1 cellular context compared by ENCODE assay signal in the genomic region with DNA sequence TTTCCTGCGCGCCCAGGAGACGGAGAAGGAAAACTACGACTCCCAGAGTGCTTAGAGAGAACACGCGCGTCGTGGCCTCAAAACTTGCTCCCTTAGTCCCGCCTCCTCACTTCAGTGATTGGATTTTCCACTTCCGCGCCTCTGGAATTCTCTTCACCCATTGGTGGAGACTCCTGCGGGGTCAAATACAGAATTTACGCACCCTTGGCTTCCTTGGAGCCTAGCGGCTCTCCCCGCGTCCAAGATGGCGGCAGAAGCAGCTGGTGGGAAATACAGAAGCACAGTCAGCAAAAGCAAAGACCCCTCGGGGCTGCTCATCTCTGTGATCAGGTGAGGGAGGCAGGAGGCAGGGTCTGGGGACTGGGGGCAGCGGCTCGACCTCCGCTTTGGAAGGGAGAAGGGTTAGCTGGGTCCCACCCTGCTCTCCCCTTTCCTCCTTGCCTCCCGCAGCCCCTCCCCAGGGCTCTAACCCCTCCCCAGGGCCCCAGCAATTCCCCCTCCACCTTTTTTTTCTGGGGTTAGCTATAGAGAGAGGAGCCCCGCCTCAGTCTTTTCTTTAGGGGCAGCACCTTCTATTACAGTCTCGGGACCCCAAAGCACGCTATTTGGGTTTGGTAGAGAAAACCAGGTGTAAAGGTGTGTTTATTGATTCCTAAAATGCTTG.
A peak's percentile ranks its signal among the peaks of the same experiment; 100 is the strongest.
TF ChIP-seq lines count a peak whose summit lies in the region.

TSS of gene EXOC4 (plus strand) at position 221 of the 664 bp plus-strand sequence.

TF ChIP-seq in HepG2, 621 proteins besides CTCF, POLR2A, EP300 and RAD21 (continued from another document and continues in another):
- TF ChIP-seq KDM6A (CRISPR knock-in tag; IDR thresholded peaks at IDR 0.05; ENCODE audit: low read depth), result no peak
- peak; percentile 40; the same call in 1 of the 2 replicates for TF ChIP-seq DMAP1 (CRISPR knock-in tag; IDR thresholded peaks at IDR 0.05)
- TF ChIP-seq NR2C2 (CRISPR knock-in tag; IDR thresholded peaks at IDR 0.05; ENCODE audit: borderline replicate concordance), result peak; percentile 98
- TF ChIP-seq SOX6 (IDR thresholded peaks at IDR 0.05), result no peak
- TF ChIP-seq SOX6 (CRISPR knock-in tag; IDR thresholded peaks at IDR 0.05), result no peak
- no peak for TF ChIP-seq PHB2 (IDR thresholded peaks at IDR 0.05; ENCODE audit: partially characterized antibody)
- TF ChIP-seq HNF4A (CRISPR knock-in tag; IDR thresholded peaks at IDR 0.05), result no peak
- TF ChIP-seq BHLHE40 (IDR thresholded peaks at IDR 0.05; ENCODE audit: low read length), result no peak
- no peak for TF ChIP-seq CCAR2 (optimal IDR thresholded peaks at IDR 0.05; ENCODE audit: low read depth, low read length)
- TF ChIP-seq NR2F6 (IDR thresholded peaks at IDR 0.05), result peak; percentile 45; the same call in 1 of the 2 replicates
- no peak for TF ChIP-seq NR2F6 (CRISPR knock-in tag; IDR thresholded peaks at IDR 0.05)
- no peak for TF ChIP-seq ZNF709 (CRISPR knock-in tag; IDR thresholded peaks at IDR 0.05)
- peak; percentile 94 for TF ChIP-seq POLR2G (IDR thresholded peaks at IDR 0.05; ENCODE audit: low read depth, low read length)
- no peak for TF ChIP-seq SETDB1 (CRISPR knock-in tag; IDR thresholded peaks at IDR 0.05; ENCODE audit: borderline replicate concordance)
- TF ChIP-seq PAX8 (CRISPR knock-in tag; IDR thresholded peaks at IDR 0.05; ENCODE audit: borderline replicate concordance), result no peak
- peak; percentile 97 for TF ChIP-seq NFYC (CRISPR knock-in tag; IDR thresholded peaks at IDR 0.05)
- peak; percentile 33; the same call in 1 of the 2 replicates for TF ChIP-seq SIN3B (IDR thresholded peaks at IDR 0.05; ENCODE audit: low read length)
- no peak for TF ChIP-seq ZBTB7B (CRISPR knock-in tag; IDR thresholded peaks at IDR 0.05)
- TF ChIP-seq NKX3-1 (CRISPR knock-in tag; IDR thresholded peaks at IDR 0.05), result no peak
- TF ChIP-seq RFX1 (IDR thresholded peaks at IDR 0.05), result no peak
- TF ChIP-seq ATF3 (CRISPR knock-in tag; IDR thresholded peaks at IDR 0.05), result 0 out of 2 replicates have a peak, but pooled peaks have one; percentile 18
- peak; percentile 88 for TF ChIP-seq CREB1 (IDR thresholded peaks at IDR 0.05)
- peak; percentile 98 for TF ChIP-seq CREB1 (CRISPR knock-in tag; IDR thresholded peaks at IDR 0.05)
- TF ChIP-seq, protein P1, sequence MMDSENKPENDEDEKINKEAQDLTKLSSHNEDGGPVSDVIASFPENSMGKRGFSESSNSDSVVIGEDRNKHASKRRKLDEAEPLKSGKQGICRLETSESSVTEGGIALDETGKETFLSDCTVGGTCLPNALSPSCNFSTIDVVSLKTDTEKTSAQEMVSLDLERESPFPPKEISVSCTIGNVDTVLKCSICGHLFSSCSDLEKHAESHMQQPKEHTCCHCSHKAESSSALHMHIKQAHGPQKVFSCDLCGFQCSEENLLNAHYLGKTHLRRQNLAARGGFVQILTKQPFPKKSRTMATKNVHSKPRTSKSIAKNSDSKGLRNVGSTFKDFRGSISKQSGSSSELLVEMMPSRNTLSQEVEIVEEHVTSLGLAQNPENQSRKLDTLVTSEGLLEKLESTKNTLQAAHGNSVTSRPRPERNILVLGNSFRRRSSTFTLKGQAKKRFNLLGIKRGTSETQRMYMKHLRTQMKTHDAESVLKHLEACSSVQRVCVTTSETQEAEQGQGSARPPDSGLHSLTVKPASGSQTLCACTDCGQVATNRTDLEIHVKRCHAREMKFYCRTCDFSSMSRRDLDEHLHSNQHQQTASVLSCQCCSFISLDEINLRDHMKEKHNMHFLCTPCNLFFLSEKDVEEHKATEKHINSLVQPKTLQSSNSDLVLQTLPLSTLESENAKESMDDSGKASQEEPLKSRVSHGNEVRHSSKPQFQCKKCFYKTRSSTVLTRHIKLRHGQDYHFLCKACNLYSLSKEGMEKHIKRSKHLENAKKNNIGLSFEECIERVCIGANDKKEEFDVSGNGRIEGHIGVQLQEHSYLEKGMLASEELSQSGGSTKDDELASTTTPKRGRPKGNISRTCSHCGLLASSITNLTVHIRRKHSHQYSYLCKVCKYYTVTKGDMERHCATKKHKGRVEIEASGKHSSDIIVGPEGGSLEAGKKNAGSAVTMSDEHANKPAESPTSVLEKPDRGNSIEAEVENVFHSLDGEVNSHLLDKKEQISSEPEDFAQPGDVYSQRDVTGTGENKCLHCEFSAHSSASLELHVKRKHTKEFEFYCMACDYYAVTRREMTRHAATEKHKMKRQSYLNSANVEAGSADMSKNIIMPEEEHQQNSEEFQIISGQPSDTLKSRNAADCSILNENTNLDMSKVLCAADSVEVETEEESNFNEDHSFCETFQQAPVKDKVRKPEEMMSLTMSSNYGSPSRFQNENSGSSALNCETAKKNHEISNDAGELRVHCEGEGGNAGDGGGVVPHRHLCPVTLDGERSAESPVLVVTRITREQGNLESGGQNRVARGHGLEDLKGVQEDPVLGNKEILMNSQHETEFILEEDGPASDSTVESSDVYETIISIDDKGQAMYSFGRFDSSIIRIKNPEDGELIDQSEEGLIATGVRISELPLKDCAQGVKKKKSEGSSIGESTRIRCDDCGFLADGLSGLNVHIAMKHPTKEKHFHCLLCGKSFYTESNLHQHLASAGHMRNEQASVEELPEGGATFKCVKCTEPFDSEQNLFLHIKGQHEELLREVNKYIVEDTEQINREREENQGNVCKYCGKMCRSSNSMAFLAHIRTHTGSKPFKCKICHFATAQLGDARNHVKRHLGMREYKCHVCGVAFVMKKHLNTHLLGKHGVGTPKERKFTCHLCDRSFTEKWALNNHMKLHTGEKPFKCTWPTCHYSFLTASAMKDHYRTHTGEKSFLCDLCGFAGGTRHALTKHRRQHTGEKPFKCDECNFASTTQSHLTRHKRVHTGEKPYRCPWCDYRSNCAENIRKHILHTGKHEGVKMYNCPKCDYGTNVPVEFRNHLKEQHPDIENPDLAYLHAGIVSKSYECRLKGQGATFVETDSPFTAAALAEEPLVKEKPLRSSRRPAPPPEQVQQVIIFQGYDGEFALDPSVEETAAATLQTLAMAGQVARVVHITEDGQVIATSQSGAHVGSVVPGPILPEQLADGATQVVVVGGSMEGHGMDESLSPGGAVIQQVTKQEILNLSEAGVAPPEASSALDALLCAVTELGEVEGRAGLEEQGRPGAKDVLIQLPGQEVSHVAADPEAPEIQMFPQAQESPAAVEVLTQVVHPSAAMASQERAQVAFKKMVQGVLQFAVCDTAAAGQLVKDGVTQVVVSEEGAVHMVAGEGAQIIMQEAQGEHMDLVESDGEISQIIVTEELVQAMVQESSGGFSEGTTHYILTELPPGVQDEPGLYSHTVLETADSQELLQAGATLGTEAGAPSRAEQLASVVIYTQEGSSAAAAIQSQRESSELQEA (CRISPR knock-in tag; IDR thresholded peaks at IDR 0.05; ENCODE audit: not compliant biosample characterization), result peak; percentile 56
- TF ChIP-seq ZNF7 (CRISPR knock-in tag; IDR thresholded peaks at IDR 0.05), result no peak
- no peak for TF ChIP-seq NR0B2 (CRISPR knock-in tag; IDR thresholded peaks at IDR 0.05)
- TF ChIP-seq ZNF510 (CRISPR knock-in tag; IDR thresholded peaks at IDR 0.05; ENCODE audit: low read depth), result no peak
- peak; percentile 40; the same call in 1 of the 2 replicates for TF ChIP-seq MYPOP (CRISPR knock-in tag; IDR thresholded peaks at IDR 0.05)
- no peak for TF ChIP-seq NONO (IDR thresholded peaks at IDR 0.05)
- TF ChIP-seq NONO (CRISPR knock-in tag; conservative IDR thresholded peaks at IDR 0.05), result no peak
- TF ChIP-seq ZNF234 (CRISPR knock-in tag; conservative IDR thresholded peaks at IDR 0.05), result no peak
- no peak for TF ChIP-seq STAG1 (CRISPR knock-in tag; IDR thresholded peaks at IDR 0.05)
- TF ChIP-seq RNF219 (CRISPR knock-in tag; IDR thresholded peaks at IDR 0.05), result no peak
- TF ChIP-seq GATA4 (IDR thresholded peaks at IDR 0.05; ENCODE audit: borderline replicate concordance, low read depth), result no peak
- no peak for TF ChIP-seq ZNF263 (CRISPR knock-in tag; IDR thresholded peaks at IDR 0.05)
- TF ChIP-seq PREB (CRISPR knock-in tag; IDR thresholded peaks at IDR 0.05), result no peak
- TF ChIP-seq GTF3A (CRISPR knock-in tag; conservative IDR thresholded peaks at IDR 0.05), result no peak
- TF ChIP-seq, protein P2, sequence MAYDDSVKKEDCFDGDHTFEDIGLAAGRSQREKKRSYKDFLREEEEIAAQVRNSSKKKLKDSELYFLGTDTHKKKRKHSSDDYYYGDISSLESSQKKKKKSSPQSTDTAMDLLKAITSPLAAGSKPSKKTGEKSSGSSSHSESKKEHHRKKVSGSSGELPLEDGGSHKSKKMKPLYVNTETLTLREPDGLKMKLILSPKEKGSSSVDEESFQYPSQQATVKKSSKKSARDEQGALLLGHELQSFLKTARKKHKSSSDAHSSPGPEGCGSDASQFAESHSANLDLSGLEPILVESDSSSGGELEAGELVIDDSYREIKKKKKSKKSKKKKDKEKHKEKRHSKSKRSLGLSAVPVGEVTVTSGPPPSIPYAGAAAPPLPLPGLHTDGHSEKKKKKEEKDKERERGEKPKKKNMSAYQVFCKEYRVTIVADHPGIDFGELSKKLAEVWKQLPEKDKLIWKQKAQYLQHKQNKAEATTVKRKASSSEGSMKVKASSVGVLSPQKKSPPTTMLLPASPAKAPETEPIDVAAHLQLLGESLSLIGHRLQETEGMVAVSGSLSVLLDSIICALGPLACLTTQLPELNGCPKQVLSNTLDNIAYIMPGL (CRISPR knock-in tag; IDR thresholded peaks at IDR 0.05; ENCODE audit: borderline replicate concordance in 1 of 2, low read depth in 1 of 2), result 0 out of 4 replicates have a peak, but pooled peaks of 1 of the 2 experiments have one; percentile 36
- TF ChIP-seq HNRNPLL (IDR thresholded peaks at IDR 0.05; ENCODE audit: low read depth, low read length, poor library complexity, severe bottlenecking), result peak; percentile 35
- TF ChIP-seq NFRKB (IDR thresholded peaks at IDR 0.05), result 0 out of 2 replicates have a peak, but pooled peaks have one; percentile 37
- no peak for TF ChIP-seq ZNF30 (CRISPR knock-in tag; IDR thresholded peaks at IDR 0.05)
- peak; percentile 59; the same call in 1 of the 2 replicates for TF ChIP-seq NFKB2 (CRISPR knock-in tag; IDR thresholded peaks at IDR 0.05; ENCODE audit: borderline replicate concordance)
- no peak for TF ChIP-seq MBNL3 (CRISPR knock-in tag; conservative IDR thresholded peaks at IDR 0.05)
- no peak for TF ChIP-seq BRD4 (CRISPR knock-in tag; IDR thresholded peaks at IDR 0.05)
